Comparison of ENCODE assay signal across 6 cellular contexts in the genomic region with DNA sequence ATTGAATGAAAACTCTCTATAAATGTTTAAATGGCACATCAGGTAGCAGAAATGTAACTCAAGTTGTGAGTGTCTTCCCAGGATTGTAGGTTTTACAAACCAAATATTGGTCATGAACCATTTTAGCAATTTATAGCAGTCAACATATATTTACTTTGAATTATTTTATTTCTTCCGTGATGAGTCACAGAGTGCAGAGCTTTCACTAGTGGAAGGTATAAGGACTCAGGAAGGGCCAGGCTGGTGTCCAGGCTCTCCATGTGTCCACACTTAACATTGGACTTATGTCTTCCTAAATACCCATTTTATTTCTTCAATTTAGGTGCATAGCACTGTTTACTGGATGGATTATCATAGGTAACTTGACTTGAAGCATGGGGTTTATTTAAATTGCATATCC.
"Had no signal": no experiment of that assay in that cellular context is flagged by ENCODE, and none has a peak within 500 bp of the region (broad histone marks: within the 10 kb centered on the region; RNA-seq: fewer than 3 reads in every experiment).

No MANE protein-coding gene starts in this region.

- DNase-seq: IMR-90, KBM-7, KG1 had no signal

- H3K4me3 ChIP-seq: K562 had no signal

- H3K27ac ChIP-seq: HL-60 had no signal

- ATAC-seq: HepG2, K562 had no signal
